9 cellular contexts compared by ENCODE assay signal in genomic region chr11:17846852-17847453, GRCh38.
DNase-seq lines count a peak whose midpoint lies in the region; ATAC-seq, FAIRE-seq and TF ChIP-seq lines count a peak whose summit lies in the region.
"Had no signal": no experiment of that assay in that cellular context is flagged by ENCODE, and none has a peak within 500 bp of the region (broad histone marks: within the 10 kb centered on the region; RNA-seq: fewer than 3 reads in every experiment).

No MANE protein-coding gene starts in this region.

- no peaks in the 10 kb centered on the region for H4K20me1 ChIP-seq in keratinocyte (ENCODE audit: control insufficient read depth, extremely low read depth, insufficient read depth, low read length)

- H3K9me3 Mint-ChIP-seq in CD4-positive, alpha-beta T cell = no peaks in the 10 kb centered on the region

- CTCF ChIA-PET in CD4-positive, alpha-beta T cell (lab: Charles Lee) = no interaction called here

- POLR2A ChIA-PET in CD4-positive, alpha-beta T cell (lab: Charles Lee) = no interaction called here

- no peaks in the 10 kb centered on the region for H3K36me3 ChIP-seq in brain microvascular endothelial cell (replicated peaks)
- H3K36me3 ChIP-seq in keratinocyte (ENCODE audit: control insufficient read depth in 2 of 2, extremely low read depth in 1 of 2, insufficient read depth in 2 of 2, low read length in 2 of 2) = no peaks in the 10 kb centered on the region

- TF ChIP-seq CTCF in AG09319 (IDR thresholded peaks at IDR 0.05; ENCODE audit: low read depth, low read length) (peak; percentile 8), brain microvascular endothelial cell (IDR thresholded peaks at IDR 0.05; ENCODE audit: low read depth, low read length, missing control alignments) (peak; percentile 45), keratinocyte (optimal IDR thresholded peaks at IDR 0.05 in 1 of 3, IDR thresholded peaks at IDR 0.05 in 1 of 3, conservative IDR thresholded peaks at IDR 0.05 in 1 of 3; ENCODE audit: extremely low read depth in 1 of 3, insufficient read depth in 2 of 3, low read length in 3 of 3) (peak; percentile 40 to 59 (median 40))
- no peak for TF ChIP-seq CTCF in CD4-positive, alpha-beta T cell (IDR thresholded peaks at IDR 0.05)

- H3K27me3 Mint-ChIP-seq in CD4-positive, alpha-beta T cell = no peaks in the 10 kb centered on the region

- H3K27ac Mint-ChIP-seq in CD4-positive, alpha-beta T cell = no peak overlapping the region

- FAIRE-seq in keratinocyte (lab: Jason Lieb, UNC) = no peak

- H3K4me3 ChIP-seq in brain microvascular endothelial cell (ENCODE audit: low read depth, low read length) (no peak overlapping the region), keratinocyte (ENCODE audit: control insufficient read depth in 2 of 3, extremely low read depth in 1 of 3, insufficient read depth in 2 of 3, low read depth in 1 of 3, low read length in 3 of 3) (no peak overlapping the region)

- no peak for DNase-seq in AG09319 (ENCODE audit: extremely low read depth, low read depth)
- peak; percentile 47 for DNase-seq in HT1080 (ENCODE audit: low read depth)
- peak; percentile 18 for DNase-seq in brain microvascular endothelial cell
- DNase-seq in keratinocyte (ENCODE audit: low read depth, low spot score) = no peak
- DNase-seq in CD4-positive, alpha-beta T cell = no peak
- DNase-seq: EL had no signal

- intact Hi-C loops in CD4-positive, alpha-beta T cell (cut with DNase I, micrococcal nuclease) = no loop called here

- H3K9me3 ChIP-seq in keratinocyte (ENCODE audit: control insufficient read depth, low read depth, low read length) = no peaks in the 10 kb centered on the region
- H3K9me3 ChIP-seq in CD4-positive, alpha-beta T cell (ENCODE audit: control insufficient read depth, low read length) = no peaks in the 10 kb centered on the region

- dilution Hi-C loops in keratinocyte (cut with MboI; ENCODE audit: extremely low pct_ligation_motif_present, low sequenced_read_pairs) = no loop called here

- H3K9me1 ChIP-seq in keratinocyte (ENCODE audit: control insufficient read depth, extremely low read depth, insufficient read depth, low read length) = no peaks in the 10 kb centered on the region

- no peaks in the 10 kb centered on the region for H3K27me3 ChIP-seq in brain microvascular endothelial cell (replicated peaks)
- H3K27me3 ChIP-seq in keratinocyte (ENCODE audit: control insufficient read depth, extremely low read depth, insufficient read depth, low read length) = no peaks in the 10 kb centered on the region
- H3K27me3 ChIP-seq in CD4-positive, alpha-beta T cell (ENCODE audit: control insufficient read depth, insufficient read depth, low read length) = no peaks in the 10 kb centered on the region

- no peak overlapping the region for H3K4me3 Mint-ChIP-seq in CD4-positive, alpha-beta T cell

- in situ Hi-C loops in brain microvascular endothelial cell (cut with HindIII; ENCODE audit: low pct_ligation_motif_present, low sequenced_read_pairs) = no loop called here

- H3K27ac ChIP-seq in brain microvascular endothelial cell (no peak overlapping the region), keratinocyte (ENCODE audit: control insufficient read depth, insufficient read depth, low read length) (no peak overlapping the region)
- no peak overlapping the region for H3K27ac ChIP-seq in CD4-positive, alpha-beta T cell (ENCODE audit: low read depth, low read length)

- no peaks in the 10 kb centered on the region for H3K4me1 Mint-ChIP-seq in CD4-positive, alpha-beta T cell (ENCODE audit: low read depth)

- ATAC-seq in GM19455 (IDR thresholded peaks at IDR 0.05; ENCODE audit: unreplicated experiment) (no peak), GM21529 (IDR thresholded peaks at IDR 0.05; ENCODE audit: unreplicated experiment) (no peak), HG03039 (IDR thresholded peaks at IDR 0.05; ENCODE audit: unreplicated experiment) (no peak)
- no peak for ATAC-seq in CD4-positive, alpha-beta T cell (ENCODE audit: poor library complexity)

- H3K79me2 ChIP-seq in keratinocyte (ENCODE audit: control insufficient read depth, insufficient read depth, low read length) = no peaks in the 10 kb centered on the region

- peaks cover 13% of the 10 kb centered on the region for H3K4me1 ChIP-seq in keratinocyte (ENCODE audit: control insufficient read depth, extremely low read depth, insufficient read depth, low read length)

- no peak overlapping the region for H2AFZ ChIP-seq in keratinocyte (ENCODE audit: control insufficient read depth, low read length)

- no peak overlapping the region for H3K4me2 ChIP-seq in keratinocyte (ENCODE audit: control insufficient read depth, extremely low read depth, insufficient read depth, low read depth, low read length)

- no peak overlapping the region for H3K9ac ChIP-seq in keratinocyte (ENCODE audit: control insufficient read depth, extremely low read depth, insufficient read depth, low read length)

- H3K36me3 Mint-ChIP-seq in CD4-positive, alpha-beta T cell (ENCODE audit: low read depth) = peaks cover 80% of the 10 kb centered on the region

Comparison
In these comparisons a context has a peak if more than half of its experiments do, and no peak if none do; other contexts are left out.
1. DNase-seq: peak in HT1080 (single experiment) and brain microvascular endothelial cell (single experiment); none in AG09319 (single experiment), keratinocyte (single experiment) and CD4-positive, alpha-beta T cell (0 of 10).